26 cellular contexts compared by ENCODE assay signal in genomic region chr15:56192659-56193442, GRCh38.
"Had no signal": no experiment of that assay in that cellular context is flagged by ENCODE, and none has a peak within 500 bp of the region (broad histone marks: within the 10 kb centered on the region; RNA-seq: fewer than 3 reads in every experiment).

No MANE protein-coding gene starts in this region.

- DNase-seq: activated CD4-positive, alpha-beta memory T cell treated with anti-CD3 and anti-CD28 coated beads, Interleukin-2, amount 10 ng/mL, durations not matched to agents 7 days and 5 days; activated CD4-positive, alpha-beta T cell treated with anti-CD3 and anti-CD28 coated beads, Interleukin-2, amount 50 U/mL, for 1 hour; activated CD4-positive, CD25-positive, alpha-beta regulatory T cell; activated gamma-delta T cell; activated naive CD4-positive, alpha-beta T cell treated with anti-CD3 and anti-CD28 coated beads, Interleukin-2, amount 10 ng/mL, durations not matched to agents 7 days and 5 days; activated naive CD8-positive, alpha-beta T cell treated with anti-CD3 and anti-CD28 coated beads for 36 hours; activated T-cell treated with anti-CD3 and anti-CD28 coated beads for 4 hours; activated T-cell treated with anti-CD3 and anti-CD28 coated beads, Interleukin-2, amount 50 U/mL, for 48 hours; brain microvascular endothelial cell; Karpas-422; NCI-H1105; NCI-H1436; NCI-H1694 treated with DMSO at 0.1 percent for 48 hours; NCI-H2029 treated with DMSO at 0.1 percent for 48 hours; NCI-H446; NCI-H524; Right ventricle myocardium superior; SJCRH30; SW 1271; T-helper 9 cell had no signal

- H3K27ac ChIP-seq: brain microvascular endothelial cell, cardiac muscle cell, RWPE1, SJCRH30 had no signal

- H3K4me1 Mint-ChIP-seq: activated CD4-positive, alpha-beta memory T cell treated with anti-CD3 and anti-CD28 coated beads, Interleukin-2, amount 10 ng/mL, durations not matched to agents 7 days and 5 days had no signal

- H3K27ac Mint-ChIP-seq: activated CD4-positive, alpha-beta memory T cell treated with anti-CD3 and anti-CD28 coated beads, Interleukin-2, amount 10 ng/mL, durations not matched to agents 7 days and 5 days; activated naive CD4-positive, alpha-beta T cell treated with anti-CD3 and anti-CD28 coated beads, Interleukin-2, amount 10 ng/mL, durations not matched to agents 7 days and 5 days; activated naive CD8-positive, alpha-beta T cell treated with anti-CD3 and anti-CD28 coated beads for 36 hours; activated T-helper 17 cell treated with anti-CD3 and anti-CD28 coated beads, Interleukin-2, amount 50 U/mL, for 72 hours had no signal

- H3K9me3 ChIP-seq: SJCRH30 had no signal

- H3K27me3 ChIP-seq: brain microvascular endothelial cell, cardiac muscle cell, SJCRH30 had no signal

- H3K36me3 ChIP-seq: brain microvascular endothelial cell, cardiac muscle cell had no signal

- H3K9me3 Mint-ChIP-seq: activated CD4-positive, alpha-beta memory T cell treated with anti-CD3 and anti-CD28 coated beads, Interleukin-2, amount 10 ng/mL, durations not matched to agents 7 days and 5 days; activated naive CD4-positive, alpha-beta T cell treated with anti-CD3 and anti-CD28 coated beads, Interleukin-2, amount 10 ng/mL, durations not matched to agents 7 days and 5 days; activated naive CD8-positive, alpha-beta T cell treated with anti-CD3 and anti-CD28 coated beads for 36 hours; activated T-helper 17 cell treated with anti-CD3 and anti-CD28 coated beads, Interleukin-2, amount 50 U/mL, for 72 hours had no signal

- H3K4me3 Mint-ChIP-seq: activated CD4-positive, alpha-beta memory T cell treated with anti-CD3 and anti-CD28 coated beads, Interleukin-2, amount 10 ng/mL, durations not matched to agents 7 days and 5 days; activated naive CD4-positive, alpha-beta T cell treated with anti-CD3 and anti-CD28 coated beads, Interleukin-2, amount 10 ng/mL, durations not matched to agents 7 days and 5 days; activated naive CD8-positive, alpha-beta T cell treated with anti-CD3 and anti-CD28 coated beads for 36 hours; activated T-helper 17 cell treated with anti-CD3 and anti-CD28 coated beads, Interleukin-2, amount 50 U/mL, for 72 hours had no signal

- H3K4me1 ChIP-seq: SJCRH30 had no signal

- FAIRE-seq: TTC549 had no signal

- H3K4me3 ChIP-seq: cardiac muscle cell, SJCRH30 had no signal

- ATAC-seq: activated T-helper 17 cell treated with anti-CD3 and anti-CD28 coated beads, Interleukin-2, amount 50 U/mL, for 72 hours; Panc1; SK-N-SH treated with all-trans-retinoic acid at 6 μM for 48 hours had no signal

- H3K27me3 Mint-ChIP-seq: activated CD4-positive, alpha-beta memory T cell treated with anti-CD3 and anti-CD28 coated beads, Interleukin-2, amount 10 ng/mL, durations not matched to agents 7 days and 5 days; activated naive CD4-positive, alpha-beta T cell treated with anti-CD3 and anti-CD28 coated beads, Interleukin-2, amount 10 ng/mL, durations not matched to agents 7 days and 5 days; activated naive CD8-positive, alpha-beta T cell treated with anti-CD3 and anti-CD28 coated beads for 36 hours; activated T-helper 17 cell treated with anti-CD3 and anti-CD28 coated beads, Interleukin-2, amount 50 U/mL, for 72 hours had no signal
